ENCODE assay signal across 8 cellular contexts in genomic region chr20:41173791-41174341, GRCh38. TPM values are rescaled to one million over a fixed set of nuclear protein-coding genes. Genes with fewer than 3 reads are reported as not detected.
DNase-seq lines count a peak whose midpoint lies in the region; ATAC-seq and TF ChIP-seq lines count a peak whose summit lies in the region.

No MANE protein-coding gene starts in this region.

- no peak overlapping the region for H3K27ac Mint-ChIP-seq in neural progenitor cell

- intact Hi-C loops in heart right ventricle (cut with DNase I) (loop anchor here (1.0 to 10.0 kb wide), 14 partner anchors 37 to 238 kb away; partner anchors contain the start of genes LPIN3 (in 5 of the 10), PLCG1 (in 4 of the 10) and ZHX3 (in 3 of the 10)), Right ventricle myocardium inferior (cut with DNase I) (loop anchor here (1.0 to 5.0 kb wide), 6 partner anchors 19 to 238 kb away; partner anchors contain the start of gene LPIN3), upper lobe of right lung (cut with DNase I) (loop anchor here (5.0 kb wide), 1 partner anchor 163 kb away; no protein-coding TSS in a partner anchor)

- no peak overlapping the region for H3K4me2 ChIP-seq in neural progenitor cell

- DNase-seq in heart right ventricle (peak in 1 of 2 donors; percentile 3), Right ventricle myocardium inferior (ENCODE audit: missing footprints) (no peak), coronary artery (ENCODE audit: low spot score) (peak; percentile 73), neural progenitor cell (ENCODE audit: low spot score) (no peak), upper lobe of right lung (peak; percentile 62), Kasumi-1 (lab: John Stamatoyannopoulos, UW) (no peak), NCI-H1436 treated with DMSO at 0.1 percent for 48 hours (lab: John Stamatoyannopoulos, UW) (no peak), NCI-H526 treated with DMSO at 0.1 percent for 48 hours (lab: John Stamatoyannopoulos, UW) (no peak)

- H4K20me1 ChIP-seq in neural progenitor cell (ENCODE audit: low read depth): peaks cover 33% of the 10 kb centered on the region

- peaks cover 54% of the 10 kb centered on the region for H3K36me3 Mint-ChIP-seq in neural progenitor cell

- TF ChIP-seq CTCF in heart right ventricle (IDR thresholded peaks at IDR 0.05) (no peak), coronary artery (IDR thresholded peaks at IDR 0.05) (no peak), neural progenitor cell (IDR thresholded peaks at IDR 0.05) (no peak), upper lobe of right lung (IDR thresholded peaks at IDR 0.05) (no peak)

- no peaks in the 10 kb centered on the region for H3K79me2 ChIP-seq in neural progenitor cell (ENCODE audit: low read depth)

- peak overlapping the region; percentile 59 to 93 (median 85) for H3K27ac ChIP-seq in heart right ventricle
- H3K27ac ChIP-seq in coronary artery: peak overlapping the region; percentile 86 to 93
- peak overlapping the region; percentile 89 for H3K27ac ChIP-seq in neural progenitor cell
- H3K27ac ChIP-seq in upper lobe of right lung: peak overlapping the region; percentile 63

- H3K9me3 ChIP-seq in heart right ventricle: no peaks in the 10 kb centered on the region
- H3K9me3 ChIP-seq in neural progenitor cell (ENCODE audit: low read depth): no peaks in the 10 kb centered on the region
- no peaks in the 10 kb centered on the region for H3K9me3 ChIP-seq in upper lobe of right lung

- H3K9ac ChIP-seq in neural progenitor cell: no peak overlapping the region

- H3K4me3 ChIP-seq in heart right ventricle (no peak overlapping the region), coronary artery (no peak overlapping the region), neural progenitor cell (no peak overlapping the region), upper lobe of right lung (no peak overlapping the region)

- H3F3A ChIP-seq in neural progenitor cell (ENCODE audit: low read depth): peaks cover 58% of the 10 kb centered on the region

- H3K9me3 Mint-ChIP-seq in neural progenitor cell: no peaks in the 10 kb centered on the region

- peaks cover 14% of the 10 kb centered on the region for H3K4me1 Mint-ChIP-seq in neural progenitor cell

- H3K36me3 ChIP-seq in heart right ventricle (peaks cover 0 to 90% (median 41%) of the 10 kb centered on the region in 9 donors), neural progenitor cell (no peaks in the 10 kb centered on the region), upper lobe of right lung (peaks cover 71% of the 10 kb centered on the region)

- H2AFZ ChIP-seq in neural progenitor cell (replicated peaks): no peak overlapping the region

- H3K27me3 ChIP-seq in heart right ventricle: no peaks in the 10 kb centered on the region
- H3K27me3 ChIP-seq in neural progenitor cell: no peaks in the 10 kb centered on the region
- H3K27me3 ChIP-seq in upper lobe of right lung: no peaks in the 10 kb centered on the region

- peaks cover 36 to 79% (median 68%) of the 10 kb centered on the region in 9 donors for H3K4me1 ChIP-seq in heart right ventricle
- H3K4me1 ChIP-seq in neural progenitor cell: peaks cover 35% of the 10 kb centered on the region
- peaks cover 36% of the 10 kb centered on the region for H3K4me1 ChIP-seq in upper lobe of right lung

- ATAC-seq in heart right ventricle (no peak), Right ventricle myocardium inferior (no peak), upper lobe of right lung (no peak)

- H3K27me3 Mint-ChIP-seq in neural progenitor cell (ENCODE audit: insufficient read depth, low read depth): no peaks in the 10 kb centered on the region

- no peak overlapping the region for H3K4me3 Mint-ChIP-seq in neural progenitor cell

- WGBS in heart right ventricle, 2 donors: 86 to 89% methylated on average over 13 of the region's 13 CpGs

RNA-seq across cellular contexts. Expression of gene PLCG1, which starts 36.5 kb away (rescaled TPM):
- total RNA-seq in heart right ventricle: 10 to 100 TPM; 36.6 to 63.6 (median 47.9) TPM
- 10 to 100 TPM; 38.8 to 81.7 TPM for polyA plus RNA-seq in heart right ventricle
- total RNA-seq in Right ventricle myocardium inferior: 43.4 TPM
- total RNA-seq in neural progenitor cell (ENCODE audit: low replicate concordance): 146 and 265 TPM in 2 replicates
- 120 TPM for total RNA-seq in upper lobe of right lung

Comparison
In these comparisons a context has a peak if more than half of its experiments do, and no peak if none do; other contexts are left out.
1. DNase-seq: peak in coronary artery (single experiment) and upper lobe of right lung (single experiment); none in Right ventricle myocardium inferior (single experiment), neural progenitor cell (single experiment), Kasumi-1 (0 of 2), NCI-H1436 treated with DMSO at 0.1 percent for 48 hours (single experiment) and NCI-H526 treated with DMSO at 0.1 percent for 48 hours (single experiment).
2. Peak in every context shown above with its lines, with median percentiles within 50 percentile points of each other: H3K27ac ChIP-seq.